Comparison of ENCODE assay signal across 19 cellular contexts in the genomic region with DNA sequence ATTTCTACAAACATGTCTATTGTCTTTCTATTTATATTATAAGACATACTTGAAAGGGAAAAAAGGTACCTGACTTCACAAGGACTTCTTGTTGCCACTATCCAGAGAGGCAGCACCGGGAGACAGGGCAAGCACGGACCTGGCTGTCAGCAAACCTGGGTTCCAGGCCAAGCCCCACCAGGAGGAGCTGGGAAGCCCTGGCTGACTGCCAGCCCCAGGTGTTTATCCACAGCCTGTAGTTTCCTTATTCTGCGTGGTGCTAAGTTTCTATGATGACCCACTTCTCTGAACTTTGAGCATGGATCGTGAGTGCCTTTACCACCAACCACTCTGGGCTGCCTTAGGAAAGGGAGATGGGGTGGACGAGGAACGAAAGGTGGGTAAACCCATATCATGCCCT. TPM values are rescaled to one million over a fixed set of nuclear protein-coding genes. Genes with fewer than 3 reads are reported as not detected.
DNase-seq lines count a peak whose midpoint lies in the region; ATAC-seq, FAIRE-seq and TF ChIP-seq lines count a peak whose summit lies in the region.
"Had no signal": no experiment of that assay in that cellular context is flagged by ENCODE, and none has a peak within 500 bp of the region (broad histone marks: within the 10 kb centered on the region; RNA-seq: fewer than 3 reads in every experiment).

No MANE protein-coding gene starts in this region.

- H4K20me1 ChIP-seq in keratinocyte (ENCODE audit: control insufficient read depth, extremely low read depth, insufficient read depth, low read length) = no peaks in the 10 kb centered on the region
- H4K20me1 ChIP-seq: BLaER1 had no signal

- peak overlapping the region; percentile 76 for H3K4me2 ChIP-seq in keratinocyte (ENCODE audit: control insufficient read depth, extremely low read depth, insufficient read depth, low read depth, low read length)
- H3K4me2 ChIP-seq: BLaER1 had no signal

- peaks cover 12 to 48% of the 10 kb centered on the region in 2 donors for H3K4me1 ChIP-seq in ascending aorta
- peaks cover 43% of the 10 kb centered on the region for H3K4me1 ChIP-seq in keratinocyte (ENCODE audit: control insufficient read depth, extremely low read depth, insufficient read depth, low read length)
- peaks cover 26 to 30% of the 10 kb centered on the region in 2 donors for H3K4me1 ChIP-seq in thyroid gland

- H3K36me3 ChIP-seq in ascending aorta (no peaks in the 10 kb centered on the region), keratinocyte (ENCODE audit: control insufficient read depth in 2 of 2, extremely low read depth in 1 of 2, insufficient read depth in 2 of 2, low read length in 2 of 2) (no peaks in the 10 kb centered on the region), thyroid gland (no peaks in the 10 kb centered on the region)

- H2AFZ ChIP-seq in keratinocyte (ENCODE audit: control insufficient read depth, low read length) = peak overlapping the region; percentile 89

- peaks cover 54% of the 10 kb centered on the region for H3K4me1 Mint-ChIP-seq in activated naive CD8-positive, alpha-beta T cell treated with anti-CD3 and anti-CD28 coated beads, Interleukin-2, amount 50 U/mL, for 24 hours

- ATAC-seq in activated naive CD8-positive, alpha-beta T cell treated with anti-CD3 and anti-CD28 coated beads, Interleukin-2, amount 50 U/mL, for 24 hours = no peak
- ATAC-seq: naive thymus-derived CD8-positive, alpha-beta T cell; Right ventricle myocardium inferior had no signal

- WGBS in thyroid gland, 2 donors = 51 to 63% methylated on average over 6 of the region's 6 CpGs

- FAIRE-seq in keratinocyte (lab: Jason Lieb, UNC) = no peak

- no peaks in the 10 kb centered on the region for H3K27me3 Mint-ChIP-seq in activated naive CD8-positive, alpha-beta T cell treated with anti-CD3 and anti-CD28 coated beads, Interleukin-2, amount 50 U/mL, for 24 hours
- H3K27me3 Mint-ChIP-seq: naive thymus-derived CD8-positive, alpha-beta T cell had no signal

- intact Hi-C loops in ascending aorta (cut with DNase I) = loop anchor here (5.0 to 10.0 kb wide), 3 partner anchors 64 to 359 kb away; no protein-coding TSS in a partner anchor
- intact Hi-C loops in thyroid gland (cut with DNase I) = no loop called here

- H3K9me1 ChIP-seq in keratinocyte (ENCODE audit: control insufficient read depth, extremely low read depth, insufficient read depth, low read length) = no peaks in the 10 kb centered on the region

- no peaks in the 10 kb centered on the region for H3K9me3 Mint-ChIP-seq in activated naive CD8-positive, alpha-beta T cell treated with anti-CD3 and anti-CD28 coated beads, Interleukin-2, amount 50 U/mL, for 24 hours
- H3K9me3 Mint-ChIP-seq: naive thymus-derived CD8-positive, alpha-beta T cell had no signal

- dilution Hi-C loops in keratinocyte (cut with MboI; ENCODE audit: extremely low pct_ligation_motif_present, low sequenced_read_pairs) = no loop called here

- TF ChIP-seq POLR2A in thyroid gland (IDR thresholded peaks at IDR 0.05) = no peak

- no peaks in the 10 kb centered on the region for H3K27me3 ChIP-seq in ascending aorta
- H3K27me3 ChIP-seq in keratinocyte (ENCODE audit: control insufficient read depth, extremely low read depth, insufficient read depth, low read length) = no peaks in the 10 kb centered on the region
- no peaks in the 10 kb centered on the region for H3K27me3 ChIP-seq in thyroid gland
- H3K27me3 ChIP-seq: BLaER1, dorsolateral prefrontal cortex had no signal

- H3K27ac Mint-ChIP-seq in activated naive CD8-positive, alpha-beta T cell treated with anti-CD3 and anti-CD28 coated beads, Interleukin-2, amount 50 U/mL, for 24 hours = no peak overlapping the region

- no peaks in the 10 kb centered on the region for H3K36me3 Mint-ChIP-seq in activated naive CD8-positive, alpha-beta T cell treated with anti-CD3 and anti-CD28 coated beads, Interleukin-2, amount 50 U/mL, for 24 hours (ENCODE audit: low read depth)
- H3K36me3 Mint-ChIP-seq: naive thymus-derived CD8-positive, alpha-beta T cell had no signal

- peak overlapping the region; percentile 84 to 86 for H3K27ac ChIP-seq in ascending aorta
- peak overlapping the region; percentile 87 for H3K27ac ChIP-seq in keratinocyte (ENCODE audit: control insufficient read depth, insufficient read depth, low read length)
- peak overlapping the region; percentile 61 to 75 (median 67) for H3K27ac ChIP-seq in thyroid gland
- H3K27ac ChIP-seq: 22Rv1, BLaER1 had no signal

- no peak overlapping the region for H3K4me3 Mint-ChIP-seq in activated naive CD8-positive, alpha-beta T cell treated with anti-CD3 and anti-CD28 coated beads, Interleukin-2, amount 50 U/mL, for 24 hours
- H3K4me3 Mint-ChIP-seq: naive thymus-derived CD8-positive, alpha-beta T cell had no signal

- peak overlapping the region; percentile 51 for H3K9ac ChIP-seq in keratinocyte (ENCODE audit: control insufficient read depth, extremely low read depth, insufficient read depth, low read length)
- H3K9ac ChIP-seq: BLaER1 had no signal

- no peaks in the 10 kb centered on the region for H3K9me3 ChIP-seq in ascending aorta
- no peaks in the 10 kb centered on the region for H3K9me3 ChIP-seq in keratinocyte (ENCODE audit: control insufficient read depth, low read depth, low read length)
- H3K9me3 ChIP-seq in thyroid gland = no peaks in the 10 kb centered on the region
- H3K9me3 ChIP-seq: BLaER1 had no signal

- no peak for TF ChIP-seq CTCF in ascending aorta (IDR thresholded peaks at IDR 0.05)
- TF ChIP-seq CTCF in keratinocyte (optimal IDR thresholded peaks at IDR 0.05 in 1 of 3, IDR thresholded peaks at IDR 0.05 in 1 of 3, conservative IDR thresholded peaks at IDR 0.05 in 1 of 3; ENCODE audit: extremely low read depth in 1 of 3, insufficient read depth in 2 of 3, low read length in 3 of 3) = no peak
- no peak for TF ChIP-seq CTCF in thyroid gland (IDR thresholded peaks at IDR 0.05)

- peak; percentile 37 for DNase-seq in DMS 273 (lab: John Stamatoyannopoulos, UW; ENCODE audit: unreplicated experiment)
- DNase-seq in DMS 273 treated with DMSO at 0.1 percent for 48 hours (lab: John Stamatoyannopoulos, UW) = no peak
- DNase-seq in ascending aorta (ENCODE audit: low spot score in 2 of 2) = no peak
- peak; percentile 69 for DNase-seq in keratinocyte (ENCODE audit: low read depth, low spot score)
- DNase-seq in thyroid gland = peak; percentile 75 to 84
- no peak for DNase-seq in activated naive CD8-positive, alpha-beta T cell treated with anti-CD3 and anti-CD28 coated beads, Interleukin-2, amount 50 U/mL, for 24 hours
- no peak for DNase-seq in NCI-H524 treated with DMSO at 0.1 percent for 48 hours (lab: John Stamatoyannopoulos, UW)
- DNase-seq in retina = no peak
- DNase-seq: activated CD8-positive, alpha-beta memory T cell treated with anti-CD3 and anti-CD28 coated beads for 24 hours; activated gamma-delta T cell; dorsolateral prefrontal cortex; naive thymus-derived CD8-positive, alpha-beta T cell; NCI-H1694 treated with DMSO at 0.1 percent for 48 hours; T-helper 1 cell had no signal

- H3K4me3 ChIP-seq in ascending aorta (no peak overlapping the region), keratinocyte (ENCODE audit: control insufficient read depth in 2 of 3, extremely low read depth in 1 of 3, insufficient read depth in 2 of 3, low read depth in 1 of 3, low read length in 3 of 3) (peak overlapping the region in 2 of 3 experiments; percentile 29 to 31), thyroid gland (replicated peaks in 1 of 3) (no peak overlapping the region)
- H3K4me3 ChIP-seq: BLaER1, dorsolateral prefrontal cortex had no signal

- H3K79me2 ChIP-seq in keratinocyte (ENCODE audit: control insufficient read depth, insufficient read depth, low read length) = no peaks in the 10 kb centered on the region

RNA-seq across cellular contexts. Expression of a gene that starts 20.5 kb away (rescaled TPM):
- total RNA-seq in ascending aorta (10.9 TPM), thyroid gland (1 to 10 TPM; 3.0 to 6.6 (median 4.6) TPM)
- polyA plus RNA-seq in keratinocyte = 0.26 to 1.1 TPM (median 0.37 TPM) in 3 replicates
- 0.07 TPM for polyA plus RNA-seq in keratinocyte (2011; ENCODE audit: low read depth)
- polyA plus RNA-seq in keratinocyte (2011; cell fraction: cytosol; rRNA removed) = 0.34 and 0.35 TPM in 2 replicates
- polyA plus RNA-seq in keratinocyte (2011; cell fraction: nucleus; rRNA removed) = 0.47 and 0.52 TPM in 2 replicates
- 0.40 TPM in 1 of 2 replicates, not detected in the other for polyA plus RNA-seq in keratinocyte (2012; ENCODE audit: low replicate concordance)
- polyA minus RNA-seq in keratinocyte = not detected in 3 replicates
- not detected for polyA minus RNA-seq in keratinocyte (2011; cell fraction: cytosol; rRNA and poly(A)+ RNA removed)
- polyA minus RNA-seq in keratinocyte (2011; cell fraction: nucleus; rRNA and poly(A)+ RNA removed) = 0.54 TPM in 1 of 2 replicates, not detected in the other

RNA-seq across cellular contexts. Expression of a gene that starts 39.2 kb away (rescaled TPM):
- not detected for total RNA-seq in ascending aorta
- not detected in 3 replicates for polyA plus RNA-seq in keratinocyte
- polyA plus RNA-seq in keratinocyte (2011; ENCODE audit: low read depth) = not detected
- polyA plus RNA-seq in keratinocyte (2011; cell fraction: cytosol; rRNA removed) = not detected in 2 replicates
- polyA plus RNA-seq in keratinocyte (2011; cell fraction: nucleus; rRNA removed) = not detected in 2 replicates
- not detected in 2 replicates for polyA plus RNA-seq in keratinocyte (2012; ENCODE audit: low replicate concordance)
- not detected in 3 replicates for polyA minus RNA-seq in keratinocyte
- polyA minus RNA-seq in keratinocyte (2011; cell fraction: cytosol; rRNA and poly(A)+ RNA removed) = not detected
- polyA minus RNA-seq in keratinocyte (2011; cell fraction: nucleus; rRNA and poly(A)+ RNA removed) = not detected in 2 replicates
- not detected for total RNA-seq in thyroid gland
- total RNA-seq: dorsolateral prefrontal cortex; liver; naive thymus-derived CD8-positive, alpha-beta T cell; Right ventricle myocardium inferior; subcutaneous adipose tissue had no signal
- polyA plus RNA-seq: liver; naive thymus-derived CD8-positive, alpha-beta T cell had no signal

Comparison
In these comparisons a context has a peak if more than half of its experiments do, and no peak if none do; other contexts are left out.
1. DNase-seq: peak in DMS 273 (single experiment), keratinocyte (single experiment) and thyroid gland (2 of 2); none in DMS 273 treated with DMSO at 0.1 percent for 48 hours (single experiment), ascending aorta (0 of 2), activated naive CD8-positive, alpha-beta T cell treated with anti-CD3 and anti-CD28 coated beads, Interleukin-2, amount 50 U/mL, for 24 hours (single experiment), NCI-H524 treated with DMSO at 0.1 percent for 48 hours (single experiment) and retina (single experiment).
2. H3K4me3 ChIP-seq: peak in keratinocyte (2 of 3); none in ascending aorta (0 of 2) and thyroid gland (0 of 3).
3. Peak in every context shown above with its lines, with median percentiles within 50 percentile points of each other: H3K27ac ChIP-seq.